ENCODE assay signal across 1 cellular context in genomic region chr7:2519119-2519930, GRCh38.
TF ChIP-seq lines count a peak whose summit lies in the region.

Gene LFNG, plus strand, starts transcription at chr7:2519774. Its CDS starts 88 bp downstream, at chr7:2519862.

TF ChIP-seq in K562, 482 proteins besides CTCF, POLR2A, EP300 and RAD21 (continued from another document and continues in another):
- TF ChIP-seq, protein P1, sequence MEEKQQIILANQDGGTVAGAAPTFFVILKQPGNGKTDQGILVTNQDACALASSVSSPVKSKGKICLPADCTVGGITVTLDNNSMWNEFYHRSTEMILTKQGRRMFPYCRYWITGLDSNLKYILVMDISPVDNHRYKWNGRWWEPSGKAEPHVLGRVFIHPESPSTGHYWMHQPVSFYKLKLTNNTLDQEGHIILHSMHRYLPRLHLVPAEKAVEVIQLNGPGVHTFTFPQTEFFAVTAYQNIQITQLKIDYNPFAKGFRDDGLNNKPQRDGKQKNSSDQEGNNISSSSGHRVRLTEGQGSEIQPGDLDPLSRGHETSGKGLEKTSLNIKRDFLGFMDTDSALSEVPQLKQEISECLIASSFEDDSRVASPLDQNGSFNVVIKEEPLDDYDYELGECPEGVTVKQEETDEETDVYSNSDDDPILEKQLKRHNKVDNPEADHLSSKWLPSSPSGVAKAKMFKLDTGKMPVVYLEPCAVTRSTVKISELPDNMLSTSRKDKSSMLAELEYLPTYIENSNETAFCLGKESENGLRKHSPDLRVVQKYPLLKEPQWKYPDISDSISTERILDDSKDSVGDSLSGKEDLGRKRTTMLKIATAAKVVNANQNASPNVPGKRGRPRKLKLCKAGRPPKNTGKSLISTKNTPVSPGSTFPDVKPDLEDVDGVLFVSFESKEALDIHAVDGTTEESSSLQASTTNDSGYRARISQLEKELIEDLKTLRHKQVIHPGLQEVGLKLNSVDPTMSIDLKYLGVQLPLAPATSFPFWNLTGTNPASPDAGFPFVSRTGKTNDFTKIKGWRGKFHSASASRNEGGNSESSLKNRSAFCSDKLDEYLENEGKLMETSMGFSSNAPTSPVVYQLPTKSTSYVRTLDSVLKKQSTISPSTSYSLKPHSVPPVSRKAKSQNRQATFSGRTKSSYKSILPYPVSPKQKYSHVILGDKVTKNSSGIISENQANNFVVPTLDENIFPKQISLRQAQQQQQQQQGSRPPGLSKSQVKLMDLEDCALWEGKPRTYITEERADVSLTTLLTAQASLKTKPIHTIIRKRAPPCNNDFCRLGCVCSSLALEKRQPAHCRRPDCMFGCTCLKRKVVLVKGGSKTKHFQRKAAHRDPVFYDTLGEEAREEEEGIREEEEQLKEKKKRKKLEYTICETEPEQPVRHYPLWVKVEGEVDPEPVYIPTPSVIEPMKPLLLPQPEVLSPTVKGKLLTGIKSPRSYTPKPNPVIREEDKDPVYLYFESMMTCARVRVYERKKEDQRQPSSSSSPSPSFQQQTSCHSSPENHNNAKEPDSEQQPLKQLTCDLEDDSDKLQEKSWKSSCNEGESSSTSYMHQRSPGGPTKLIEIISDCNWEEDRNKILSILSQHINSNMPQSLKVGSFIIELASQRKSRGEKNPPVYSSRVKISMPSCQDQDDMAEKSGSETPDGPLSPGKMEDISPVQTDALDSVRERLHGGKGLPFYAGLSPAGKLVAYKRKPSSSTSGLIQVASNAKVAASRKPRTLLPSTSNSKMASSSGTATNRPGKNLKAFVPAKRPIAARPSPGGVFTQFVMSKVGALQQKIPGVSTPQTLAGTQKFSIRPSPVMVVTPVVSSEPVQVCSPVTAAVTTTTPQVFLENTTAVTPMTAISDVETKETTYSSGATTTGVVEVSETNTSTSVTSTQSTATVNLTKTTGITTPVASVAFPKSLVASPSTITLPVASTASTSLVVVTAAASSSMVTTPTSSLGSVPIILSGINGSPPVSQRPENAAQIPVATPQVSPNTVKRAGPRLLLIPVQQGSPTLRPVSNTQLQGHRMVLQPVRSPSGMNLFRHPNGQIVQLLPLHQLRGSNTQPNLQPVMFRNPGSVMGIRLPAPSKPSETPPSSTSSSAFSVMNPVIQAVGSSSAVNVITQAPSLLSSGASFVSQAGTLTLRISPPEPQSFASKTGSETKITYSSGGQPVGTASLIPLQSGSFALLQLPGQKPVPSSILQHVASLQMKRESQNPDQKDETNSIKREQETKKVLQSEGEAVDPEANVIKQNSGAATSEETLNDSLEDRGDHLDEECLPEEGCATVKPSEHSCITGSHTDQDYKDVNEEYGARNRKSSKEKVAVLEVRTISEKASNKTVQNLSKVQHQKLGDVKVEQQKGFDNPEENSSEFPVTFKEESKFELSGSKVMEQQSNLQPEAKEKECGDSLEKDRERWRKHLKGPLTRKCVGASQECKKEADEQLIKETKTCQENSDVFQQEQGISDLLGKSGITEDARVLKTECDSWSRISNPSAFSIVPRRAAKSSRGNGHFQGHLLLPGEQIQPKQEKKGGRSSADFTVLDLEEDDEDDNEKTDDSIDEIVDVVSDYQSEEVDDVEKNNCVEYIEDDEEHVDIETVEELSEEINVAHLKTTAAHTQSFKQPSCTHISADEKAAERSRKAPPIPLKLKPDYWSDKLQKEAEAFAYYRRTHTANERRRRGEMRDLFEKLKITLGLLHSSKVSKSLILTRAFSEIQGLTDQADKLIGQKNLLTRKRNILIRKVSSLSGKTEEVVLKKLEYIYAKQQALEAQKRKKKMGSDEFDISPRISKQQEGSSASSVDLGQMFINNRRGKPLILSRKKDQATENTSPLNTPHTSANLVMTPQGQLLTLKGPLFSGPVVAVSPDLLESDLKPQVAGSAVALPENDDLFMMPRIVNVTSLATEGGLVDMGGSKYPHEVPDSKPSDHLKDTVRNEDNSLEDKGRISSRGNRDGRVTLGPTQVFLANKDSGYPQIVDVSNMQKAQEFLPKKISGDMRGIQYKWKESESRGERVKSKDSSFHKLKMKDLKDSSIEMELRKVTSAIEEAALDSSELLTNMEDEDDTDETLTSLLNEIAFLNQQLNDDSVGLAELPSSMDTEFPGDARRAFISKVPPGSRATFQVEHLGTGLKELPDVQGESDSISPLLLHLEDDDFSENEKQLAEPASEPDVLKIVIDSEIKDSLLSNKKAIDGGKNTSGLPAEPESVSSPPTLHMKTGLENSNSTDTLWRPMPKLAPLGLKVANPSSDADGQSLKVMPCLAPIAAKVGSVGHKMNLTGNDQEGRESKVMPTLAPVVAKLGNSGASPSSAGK (IDR thresholded peaks at IDR 0.05): no peak
- TF ChIP-seq CBX3 (IDR thresholded peaks at IDR 0.05; ENCODE audit: borderline replicate concordance in 1 of 2, low read length in 2 of 2): no peak
- no peak for TF ChIP-seq ZNF609 (CRISPR knock-in tag; IDR thresholded peaks at IDR 0.05; ENCODE audit: borderline replicate concordance)
- TF ChIP-seq EZH2 (IDR thresholded peaks at IDR 0.05; ENCODE audit: borderline replicate concordance, low read depth, low read length): no peak
- TF ChIP-seq, protein P2, sequence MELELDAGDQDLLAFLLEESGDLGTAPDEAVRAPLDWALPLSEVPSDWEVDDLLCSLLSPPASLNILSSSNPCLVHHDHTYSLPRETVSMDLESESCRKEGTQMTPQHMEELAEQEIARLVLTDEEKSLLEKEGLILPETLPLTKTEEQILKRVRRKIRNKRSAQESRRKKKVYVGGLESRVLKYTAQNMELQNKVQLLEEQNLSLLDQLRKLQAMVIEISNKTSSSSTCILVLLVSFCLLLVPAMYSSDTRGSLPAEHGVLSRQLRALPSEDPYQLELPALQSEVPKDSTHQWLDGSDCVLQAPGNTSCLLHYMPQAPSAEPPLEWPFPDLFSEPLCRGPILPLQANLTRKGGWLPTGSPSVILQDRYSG (tag; conservative IDR thresholded peaks at IDR 0.05; ENCODE audit: low read depth): no peak
- no peak for TF ChIP-seq EHMT2 (IDR thresholded peaks at IDR 0.05)
- TF ChIP-seq POLR2G (IDR thresholded peaks at IDR 0.05; ENCODE audit: low read depth, low read length): peak; percentile 72
- TF ChIP-seq HMGN3 (IDR thresholded peaks at IDR 0.05; ENCODE audit: borderline replicate concordance, extremely low read depth, insufficient read length, low read depth, low read length): peak; percentile 50
- TF ChIP-seq, protein P3, sequence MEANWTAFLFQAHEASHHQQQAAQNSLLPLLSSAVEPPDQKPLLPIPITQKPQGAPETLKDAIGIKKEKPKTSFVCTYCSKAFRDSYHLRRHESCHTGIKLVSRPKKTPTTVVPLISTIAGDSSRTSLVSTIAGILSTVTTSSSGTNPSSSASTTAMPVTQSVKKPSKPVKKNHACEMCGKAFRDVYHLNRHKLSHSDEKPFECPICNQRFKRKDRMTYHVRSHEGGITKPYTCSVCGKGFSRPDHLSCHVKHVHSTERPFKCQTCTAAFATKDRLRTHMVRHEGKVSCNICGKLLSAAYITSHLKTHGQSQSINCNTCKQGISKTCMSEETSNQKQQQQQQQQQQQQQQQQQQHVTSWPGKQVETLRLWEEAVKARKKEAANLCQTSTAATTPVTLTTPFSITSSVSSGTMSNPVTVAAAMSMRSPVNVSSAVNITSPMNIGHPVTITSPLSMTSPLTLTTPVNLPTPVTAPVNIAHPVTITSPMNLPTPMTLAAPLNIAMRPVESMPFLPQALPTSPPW (CRISPR knock-in tag; IDR thresholded peaks at IDR 0.05): peak; percentile 62
- no peak for TF ChIP-seq SFPQ (IDR thresholded peaks at IDR 0.05; ENCODE audit: low read depth, low read length)
- no peak for TF ChIP-seq ZNF707 (CRISPR knock-in tag; conservative IDR thresholded peaks at IDR 0.05)
- TF ChIP-seq DIDO1 (tag; IDR thresholded peaks at IDR 0.05; ENCODE audit: low read depth): no peak
- TF ChIP-seq OTX1 (CRISPR knock-in tag; IDR thresholded peaks at IDR 0.05): no peak
- no peak for TF ChIP-seq ZNF282 (CRISPR knock-in tag; IDR thresholded peaks at IDR 0.05)
- no peak for TF ChIP-seq ZNF77 (CRISPR knock-in tag; IDR thresholded peaks at IDR 0.05)
- TF ChIP-seq, protein P4, sequence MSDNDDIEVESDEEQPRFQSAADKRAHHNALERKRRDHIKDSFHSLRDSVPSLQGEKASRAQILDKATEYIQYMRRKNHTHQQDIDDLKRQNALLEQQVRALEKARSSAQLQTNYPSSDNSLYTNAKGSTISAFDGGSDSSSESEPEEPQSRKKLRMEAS (CRISPR knock-in tag; IDR thresholded peaks at IDR 0.05): peak; percentile 65
- no peak for TF ChIP-seq CHD1 (IDR thresholded peaks at IDR 0.05; ENCODE audit: low read length)
- TF ChIP-seq HMBOX1 (IDR thresholded peaks at IDR 0.05): no peak
- TF ChIP-seq CREB1 (IDR thresholded peaks at IDR 0.05): peak; percentile 55; the same call in 1 of the 2 replicates
- TF ChIP-seq CREB1 (CRISPR knock-in tag; IDR thresholded peaks at IDR 0.05): no peak
- TF ChIP-seq, protein P5, sequence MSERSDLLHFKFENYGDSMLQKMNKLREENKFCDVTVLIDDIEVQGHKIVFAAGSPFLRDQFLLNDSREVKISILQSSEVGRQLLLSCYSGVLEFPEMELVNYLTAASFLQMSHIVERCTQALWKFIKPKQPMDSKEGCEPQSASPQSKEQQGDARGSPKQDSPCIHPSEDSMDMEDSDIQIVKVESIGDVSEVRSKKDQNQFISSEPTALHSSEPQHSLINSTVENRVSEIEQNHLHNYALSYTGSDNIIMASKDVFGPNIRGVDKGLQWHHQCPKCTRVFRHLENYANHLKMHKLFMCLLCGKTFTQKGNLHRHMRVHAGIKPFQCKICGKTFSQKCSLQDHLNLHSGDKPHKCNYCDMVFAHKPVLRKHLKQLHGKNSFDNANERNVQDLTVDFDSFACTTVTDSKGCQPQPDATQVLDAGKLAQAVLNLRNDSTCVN (CRISPR knock-in tag; IDR thresholded peaks at IDR 0.05): no peak
- TF ChIP-seq ZNF445 (CRISPR knock-in tag; IDR thresholded peaks at IDR 0.05; ENCODE audit: low read depth): no peak
- peak; percentile 56 for TF ChIP-seq TBP (optimal IDR thresholded peaks at IDR 0.05; ENCODE audit: low read depth, low read length)
- TF ChIP-seq, protein P6, sequence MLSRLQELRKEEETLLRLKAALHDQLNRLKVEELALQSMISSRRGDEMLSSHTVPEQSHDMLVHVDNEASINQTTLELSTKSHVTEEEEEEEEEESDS (CRISPR knock-in tag; IDR thresholded peaks at IDR 0.05): no peak
- no peak for TF ChIP-seq HIVEP1 (CRISPR knock-in tag; IDR thresholded peaks at IDR 0.05)
- TF ChIP-seq, protein P7, sequence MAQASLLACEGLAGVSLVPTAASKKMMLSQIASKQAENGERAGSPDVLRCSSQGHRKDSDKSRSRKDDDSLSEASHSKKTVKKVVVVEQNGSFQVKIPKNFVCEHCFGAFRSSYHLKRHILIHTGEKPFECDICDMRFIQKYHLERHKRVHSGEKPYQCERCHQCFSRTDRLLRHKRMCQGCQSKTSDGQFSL (CRISPR knock-in tag; IDR thresholded peaks at IDR 0.05): no peak
- TF ChIP-seq, protein P7 (tag; IDR thresholded peaks at IDR 0.05): no peak
- TF ChIP-seq ZNF699 (CRISPR knock-in tag; IDR thresholded peaks at IDR 0.05; ENCODE audit: insufficient replicate concordance): no peak
- TF ChIP-seq CTBP1 (IDR thresholded peaks at IDR 0.05; ENCODE audit: borderline replicate concordance): peak; percentile 64
- TF ChIP-seq ZFP36 (IDR thresholded peaks at IDR 0.05; ENCODE audit: low read depth, low read length, partially characterized antibody): no peak
- no peak for TF ChIP-seq DDX20 (tag; IDR thresholded peaks at IDR 0.05; ENCODE audit: low read depth)
- no peak for TF ChIP-seq STAT5A (IDR thresholded peaks at IDR 0.05; ENCODE audit: borderline replicate concordance, low read length)
- TF ChIP-seq KAT7 (CRISPR knock-in tag; IDR thresholded peaks at IDR 0.05; ENCODE audit: borderline replicate concordance): no peak
